ENCODE assay signal across 13 cellular contexts in the genomic region with DNA sequence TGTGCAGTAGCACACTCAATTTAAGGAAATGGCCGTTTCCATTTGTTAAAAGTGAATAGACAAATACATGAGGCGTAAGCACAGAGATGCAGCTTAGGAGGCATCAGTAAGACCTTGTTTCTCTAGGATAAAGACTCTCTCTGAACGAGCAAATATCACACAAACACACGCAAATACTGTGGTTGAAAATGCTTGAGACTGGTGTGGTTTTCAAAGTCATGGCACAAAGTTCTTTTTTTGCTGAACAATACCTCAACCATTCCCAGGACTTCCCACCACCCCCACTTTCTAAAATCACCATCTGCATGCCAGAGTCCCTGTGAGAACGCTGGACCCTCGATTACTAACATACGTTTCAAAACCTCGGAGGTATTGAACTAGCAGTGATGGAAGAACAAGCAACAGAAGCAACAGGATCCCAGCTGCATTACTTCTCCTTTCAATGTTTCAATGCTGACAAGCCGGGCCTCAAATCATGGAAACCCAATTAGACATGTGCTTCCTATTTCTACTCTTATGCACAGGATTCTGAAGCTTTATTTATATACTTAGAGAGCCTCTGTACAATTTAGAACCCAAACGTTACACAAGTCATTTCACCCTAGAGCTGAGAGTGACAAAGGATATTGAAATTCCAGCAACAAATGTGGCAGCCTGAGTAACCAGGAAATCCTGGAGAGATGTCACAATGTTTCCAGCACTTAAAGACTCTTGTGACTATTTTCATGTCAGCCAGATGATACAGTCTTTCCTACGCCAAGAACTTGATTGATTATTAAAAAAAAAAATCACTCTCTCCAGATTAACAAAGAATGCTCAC.
DNase-seq lines count a peak whose midpoint lies in the region; ATAC-seq and TF ChIP-seq lines count a peak whose summit lies in the region.
"Had no signal": no experiment of that assay in that cellular context is flagged by ENCODE, and none has a peak within 500 bp of the region (broad histone marks: within the 10 kb centered on the region; RNA-seq: fewer than 3 reads in every experiment).

No MANE protein-coding gene starts in this region.

- H3K9me3 ChIP-seq in H9 (ENCODE audit: control insufficient read depth, low read depth, low read length), result no peaks in the 10 kb centered on the region
- H3K9me3 ChIP-seq: right lobe of liver had no signal

- no peaks in the 10 kb centered on the region for H3K9me3 Mint-ChIP-seq in H9
- H3K9me3 Mint-ChIP-seq in stimulated activated memory B cell treated with anti-CD40 and anti-IgM and Interleukin-4, amounts not matched to agents 10 μg/mL and 1 μg/mL and 100 μg/mL, for 72 hours, result no peaks in the 10 kb centered on the region

- H3K4me3 Mint-ChIP-seq in H9, result no peak overlapping the region
- H3K4me3 Mint-ChIP-seq in stimulated activated memory B cell treated with anti-CD40 and anti-IgM and Interleukin-4, amounts not matched to agents 10 μg/mL and 1 μg/mL and 100 μg/mL, for 72 hours, result no peak overlapping the region

- H3K36me3 Mint-ChIP-seq in H9 (ENCODE audit: insufficient read depth in 1 of 3, low read depth in 3 of 3), result peaks cover 0 to 4% (median 2%) of the 10 kb centered on the region in 3 experiments; a peak in 1 of 7 replicates
- H3K36me3 Mint-ChIP-seq in stimulated activated memory B cell treated with anti-CD40 and anti-IgM and Interleukin-4, amounts not matched to agents 10 μg/mL and 1 μg/mL and 100 μg/mL, for 72 hours, result peaks cover 18% of the 10 kb centered on the region

- intact Hi-C loops in left ventricle myocardium superior (cut with micrococcal nuclease), result no loop called here
- intact Hi-C loops in left colon (cut with DNase I, micrococcal nuclease), result no loop called here

- no peak overlapping the region for H2BK12ac ChIP-seq in H9 (ENCODE audit: insufficient read length, low read depth, low read length)

- peaks cover 3% of the 10 kb centered on the region for H4K20me1 ChIP-seq in H9 (ENCODE audit: control insufficient read depth, insufficient read depth, insufficient read length)

- H3K9ac ChIP-seq in H9 (ENCODE audit: extremely low read depth, insufficient read length, low read length), result no peak overlapping the region

- H2AK5ac ChIP-seq in H9 (ENCODE audit: insufficient read length, low read length), result no peak overlapping the region

- H3K23ac ChIP-seq in H9 (ENCODE audit: insufficient read length, low read depth, low read length), result no peak overlapping the region

- H2AFZ ChIP-seq in H9 (ENCODE audit: low read length), result no peak overlapping the region

- H4K8ac ChIP-seq in H9 (replicated peaks; ENCODE audit: insufficient read length, low read depth, low read length), result no peak overlapping the region

- no peaks in the 10 kb centered on the region for H3K4me1 ChIP-seq in H9 (ENCODE audit: insufficient read depth, low read length)
- H3K4me1 ChIP-seq: right lobe of liver had no signal

- H2BK20ac ChIP-seq in H9 (ENCODE audit: low read depth, low read length, poor library complexity, severe bottlenecking), result no peak overlapping the region

- H4K5ac ChIP-seq in H9 (ENCODE audit: insufficient read length, low read depth, low read length), result no peak overlapping the region

- H3K79me2 ChIP-seq in H9 (ENCODE audit: insufficient read depth, low read length), result no peaks in the 10 kb centered on the region

- H3K56ac ChIP-seq in H9 (ENCODE audit: insufficient read length, low read depth, low read length), result no peak overlapping the region

- no peak for TF ChIP-seq CTCF in H9 (conservative IDR thresholded peaks at IDR 0.05)

- no peak overlapping the region for H3K4me2 ChIP-seq in H9 (ENCODE audit: insufficient read depth, insufficient read length, low read length)

- peak overlapping the region in 2 of 3 experiments; percentile 12 to 29; a peak in 3 of 7 replicates for H3K27ac Mint-ChIP-seq in H9
- H3K27ac Mint-ChIP-seq in stimulated activated memory B cell treated with anti-CD40 and anti-IgM and Interleukin-4, amounts not matched to agents 10 μg/mL and 1 μg/mL and 100 μg/mL, for 72 hours, result peak overlapping the region; percentile 26

- H3K18ac ChIP-seq in H9 (ENCODE audit: insufficient read length, low read depth, low read length), result no peak overlapping the region

- no peak overlapping the region for H2BK15ac ChIP-seq in H9 (ENCODE audit: low read depth, low read length)

- H4K91ac ChIP-seq in H9 (ENCODE audit: insufficient read length, low read depth, low read length), result no peak overlapping the region

- H3K27me3 ChIP-seq in H9 (ENCODE audit: insufficient read depth, low read length), result no peaks in the 10 kb centered on the region
- H3K27me3 ChIP-seq: right lobe of liver had no signal

- H3T11ph ChIP-seq in H9 (ENCODE audit: low read length), result no peak overlapping the region

- H2BK120ac ChIP-seq in H9 (ENCODE audit: low read depth, low read length, poor library complexity, severe bottlenecking), result no peak overlapping the region

- ATAC-seq in left ventricle myocardium superior, result peak; percentile 44
- no peak for ATAC-seq in stimulated activated memory B cell treated with anti-CD40 and anti-IgM and Interleukin-4, amounts not matched to agents 10 μg/mL and 1 μg/mL and 100 μg/mL, for 72 hours
- no peak for ATAC-seq in left colon

- H3K14ac ChIP-seq in H9 (ENCODE audit: insufficient read depth, low read length), result no peak overlapping the region

- DNase-seq in H9 (no peak), left ventricle myocardium superior (no peak), left colon (no peak), AML-193 (lab: John Stamatoyannopoulos, UW) (no peak)
- no peak for DNase-seq in stimulated activated CD4-positive, alpha-beta T cell treated with anti-CD3 and anti-CD28 coated beads, Interleukin-4, amount 100 ng/mL, for 4 hours
- DNase-seq in stimulated activated naive CD4-positive, alpha-beta T cell treated with Interleukin-2 at 50 U/mL for 16 hours (lab: John Stamatoyannopoulos, UW), result no peak
- DNase-seq: activated T-cell treated with anti-CD3 and anti-CD28 coated beads, Interleukin-2, amount 50 U/mL, for 48 hours; DMS 273 treated with DMSO at 0.1 percent for 48 hours; kidney glomerular epithelial cell; NCI-H774; right lobe of liver had no signal

- no peaks in the 10 kb centered on the region for H3K23me2 ChIP-seq in H9 (ENCODE audit: insufficient read length, low read depth, low read length, poor library complexity, severe bottlenecking)

- H2BK5ac ChIP-seq in H9 (ENCODE audit: insufficient read length, low read length), result no peak overlapping the region

- no CpG with 5 or more reads among the region's 11 CpGs for WGBS in H9 (ENCODE audit: extremely low coverage, insufficient read length, low lambda C conversion rate)

- H3K4ac ChIP-seq in H9 (ENCODE audit: low read depth, low read length), result no peak overlapping the region

- H3K27me3 Mint-ChIP-seq in H9 (ENCODE audit: low read depth), result no peaks in the 10 kb centered on the region
- H3K27me3 Mint-ChIP-seq in stimulated activated memory B cell treated with anti-CD40 and anti-IgM and Interleukin-4, amounts not matched to agents 10 μg/mL and 1 μg/mL and 100 μg/mL, for 72 hours, result no peaks in the 10 kb centered on the region

- no peak overlapping the region for H3K27ac ChIP-seq in H9 (ENCODE audit: insufficient read length, low read depth, low read length)
- H3K27ac ChIP-seq in angular gyrus (ENCODE audit: low read depth, low read length), result peak overlapping the region; percentile 53
- H3K27ac ChIP-seq: right lobe of liver had no signal

- no peaks in the 10 kb centered on the region for H3K79me1 ChIP-seq in H9 (ENCODE audit: insufficient read depth, low read depth, low read length, poor library complexity, severe bottlenecking)

- peaks cover 20 to 28% of the 10 kb centered on the region in 2 experiments for H3K4me1 Mint-ChIP-seq in H9
- H3K4me1 Mint-ChIP-seq in stimulated activated memory B cell treated with anti-CD40 and anti-IgM and Interleukin-4, amounts not matched to agents 10 μg/mL and 1 μg/mL and 100 μg/mL, for 72 hours, result peaks cover 13% of the 10 kb centered on the region
